ENCODE assay signal across 12 cellular contexts in genomic region chr11:60970890-60971289, GRCh38. TPM values are rescaled to one million over a fixed set of nuclear protein-coding genes. Genes with fewer than 3 reads are reported as not detected.
A peak's percentile ranks its signal among the peaks of the same experiment; 100 is the strongest.
DNase-seq lines count a peak whose midpoint lies in the region; ATAC-seq and TF ChIP-seq lines count a peak whose summit lies in the region.
"Had no signal": no experiment of that assay in that cellular context is flagged by ENCODE, and none has a peak within 500 bp of the region (broad histone marks: within the 10 kb centered on the region; RNA-seq: fewer than 3 reads in every experiment).

No MANE protein-coding gene starts in this region.

- intact Hi-C loops in activated CD4-positive, alpha-beta memory T cell treated with anti-CD3 and anti-CD28 coated beads for 36 hours (cut with micrococcal nuclease), result loop anchor here (1.0 to 2.0 kb wide), 6 partner anchors 33 to 216 kb away; no protein-coding TSS in a partner anchor

- no peak for ATAC-seq in stimulated activated naive CD8-positive, alpha-beta T cell treated with anti-CD3 and anti-CD28 coated beads, Interleukin-15, Interleukin-2, amounts not matched to agents 100 U/mL and 50 U/mL, for 24 hours
- no peak for ATAC-seq in effector memory CD8-positive, alpha-beta T cell (replicated peaks)
- no peak for ATAC-seq in HG03565 (IDR thresholded peaks at IDR 0.05; ENCODE audit: unreplicated experiment)

- peaks cover 32% of the 10 kb centered on the region for H3K36me3 Mint-ChIP-seq in stimulated activated naive CD8-positive, alpha-beta T cell treated with anti-CD3 and anti-CD28 coated beads, Interleukin-15, Interleukin-2, amounts not matched to agents 100 ng/mL and 50 ng/mL, for 24 hours (ENCODE audit: low read depth)
- peaks cover 37% of the 10 kb centered on the region for H3K36me3 Mint-ChIP-seq in activated CD4-positive, alpha-beta memory T cell treated with anti-CD3 and anti-CD28 coated beads for 36 hours
- peaks cover 14% of the 10 kb centered on the region for H3K36me3 Mint-ChIP-seq in effector memory CD8-positive, alpha-beta T cell (ENCODE audit: insufficient read depth)
- no peaks in the 10 kb centered on the region for H3K36me3 Mint-ChIP-seq in progenitor cell of endocrine pancreas (ENCODE audit: insufficient read depth)

- peak overlapping the region; percentile 91 for H3K4me3 Mint-ChIP-seq in stimulated activated naive CD8-positive, alpha-beta T cell treated with anti-CD3 and anti-CD28 coated beads, Interleukin-15, Interleukin-2, amounts not matched to agents 100 ng/mL and 50 ng/mL, for 24 hours
- peak overlapping the region; percentile 95 for H3K4me3 Mint-ChIP-seq in activated CD4-positive, alpha-beta memory T cell treated with anti-CD3 and anti-CD28 coated beads for 36 hours
- peak overlapping the region; percentile 89 to 95 for H3K4me3 Mint-ChIP-seq in effector memory CD8-positive, alpha-beta T cell
- no peak overlapping the region for H3K4me3 Mint-ChIP-seq in progenitor cell of endocrine pancreas (ENCODE audit: low read depth)

- CTCF ChIA-PET in activated CD4-positive, alpha-beta memory T cell treated with anti-CD3 and anti-CD28 coated beads for 36 hours (lab: Charles Lee), result interaction anchor here (0.6 to 3.8 kb wide), 20 partner anchors 16 to 460 kb away, joined by 3 to 49 read pairs (median 6); no protein-coding TSS in a partner anchor

- H3K27me3 Mint-ChIP-seq in stimulated activated naive CD8-positive, alpha-beta T cell treated with anti-CD3 and anti-CD28 coated beads, Interleukin-15, Interleukin-2, amounts not matched to agents 100 ng/mL and 50 ng/mL, for 24 hours, result no peaks in the 10 kb centered on the region
- H3K27me3 Mint-ChIP-seq in activated CD4-positive, alpha-beta memory T cell treated with anti-CD3 and anti-CD28 coated beads for 36 hours, result no peaks in the 10 kb centered on the region
- peaks cover 5 to 6% of the 10 kb centered on the region in 2 donors for H3K27me3 Mint-ChIP-seq in effector memory CD8-positive, alpha-beta T cell
- H3K27me3 Mint-ChIP-seq in progenitor cell of endocrine pancreas, result peaks cover 7% of the 10 kb centered on the region

- DNase-seq in stimulated activated naive CD8-positive, alpha-beta T cell treated with anti-CD3 and anti-CD28 coated beads, Interleukin-15, Interleukin-2, amounts not matched to agents 100 U/mL and 50 U/mL, for 24 hours, result no peak
- DNase-seq in activated CD4-positive, alpha-beta memory T cell treated with anti-CD3 and anti-CD28 coated beads for 36 hours, result no peak
- no peak for DNase-seq in effector memory CD8-positive, alpha-beta T cell
- DNase-seq in germinal center (ENCODE audit: low spot score) (no peak), progenitor cell of endocrine pancreas (ENCODE audit: low spot score, unreplicated experiment) (no peak), SIG-M5 treated with dmso at 0.1 percent for 504 hours (lab: John Stamatoyannopoulos, UW; ENCODE audit: unreplicated experiment) (no peak)
- DNase-seq: DMS153, NCI-H1048, sigmoid colon had no signal

- POLR2A ChIA-PET in activated CD4-positive, alpha-beta memory T cell treated with anti-CD3 and anti-CD28 coated beads for 36 hours (lab: Charles Lee), result interaction anchor here (0.8 to 2.0 kb wide), 6 partner anchors 31 to 158 kb away, joined by 3 to 18 read pairs (median 4); no protein-coding TSS in a partner anchor

- H3K27ac Mint-ChIP-seq in stimulated activated naive CD8-positive, alpha-beta T cell treated with anti-CD3 and anti-CD28 coated beads, Interleukin-15, Interleukin-2, amounts not matched to agents 100 ng/mL and 50 ng/mL, for 24 hours, result peak overlapping the region; percentile 98
- peak overlapping the region; percentile 99 for H3K27ac Mint-ChIP-seq in activated CD4-positive, alpha-beta memory T cell treated with anti-CD3 and anti-CD28 coated beads for 36 hours
- peak overlapping the region; percentile 90 to 93 for H3K27ac Mint-ChIP-seq in effector memory CD8-positive, alpha-beta T cell
- H3K27ac Mint-ChIP-seq in progenitor cell of endocrine pancreas, result no peak overlapping the region

- no peaks in the 10 kb centered on the region for H3K9me3 Mint-ChIP-seq in stimulated activated naive CD8-positive, alpha-beta T cell treated with anti-CD3 and anti-CD28 coated beads, Interleukin-15, Interleukin-2, amounts not matched to agents 100 ng/mL and 50 ng/mL, for 24 hours
- H3K9me3 Mint-ChIP-seq in activated CD4-positive, alpha-beta memory T cell treated with anti-CD3 and anti-CD28 coated beads for 36 hours, result peaks cover 6% of the 10 kb centered on the region
- H3K9me3 Mint-ChIP-seq in effector memory CD8-positive, alpha-beta T cell, result no peaks in the 10 kb centered on the region
- H3K9me3 Mint-ChIP-seq in progenitor cell of endocrine pancreas (ENCODE audit: low read depth), result peaks cover 6% of the 10 kb centered on the region

- peaks cover 31% of the 10 kb centered on the region for H3K4me1 Mint-ChIP-seq in stimulated activated naive CD8-positive, alpha-beta T cell treated with anti-CD3 and anti-CD28 coated beads, Interleukin-15, Interleukin-2, amounts not matched to agents 100 ng/mL and 50 ng/mL, for 24 hours (ENCODE audit: low read depth)
- peaks cover 15% of the 10 kb centered on the region for H3K4me1 Mint-ChIP-seq in activated CD4-positive, alpha-beta memory T cell treated with anti-CD3 and anti-CD28 coated beads for 36 hours (ENCODE audit: low read depth)
- peaks cover 32 to 33% of the 10 kb centered on the region in 2 donors for H3K4me1 Mint-ChIP-seq in effector memory CD8-positive, alpha-beta T cell (ENCODE audit: low read depth in 2 of 2)
- H3K4me1 Mint-ChIP-seq in progenitor cell of endocrine pancreas (ENCODE audit: low read depth), result peaks cover 2% of the 10 kb centered on the region

- no peak for TF ChIP-seq CTCF in progenitor cell of endocrine pancreas (IDR thresholded peaks at IDR 0.05; ENCODE audit: unreplicated experiment)

RNA-seq across cellular contexts. Expression of gene CD6, which starts 0.6 kb away (rescaled TPM):
- 100 to 1,000 TPM; 271 to 279 TPM for total RNA-seq in activated CD4-positive, alpha-beta memory T cell treated with anti-CD3 and anti-CD28 coated beads for 36 hours
- total RNA-seq in progenitor cell of endocrine pancreas, result 0.55 and 0.62 TPM in 2 replicates
- total RNA-seq: osteocyte had no signal

RNA-seq across cellular contexts. Expression of gene SLC15A3, which starts 18.9 kb away (rescaled TPM):
- total RNA-seq in activated CD4-positive, alpha-beta memory T cell treated with anti-CD3 and anti-CD28 coated beads for 36 hours, result 1 to 10 TPM; 1.3 to 1.8 TPM
- total RNA-seq in progenitor cell of endocrine pancreas, result 4.8 and 6.2 TPM in 2 replicates

RNA-seq across cellular contexts. Expression of gene TMEM132A, which starts 46.6 kb away (rescaled TPM):
- total RNA-seq in activated CD4-positive, alpha-beta memory T cell treated with anti-CD3 and anti-CD28 coated beads for 36 hours, result 1 to 10 TPM; 3.3 to 5.7 TPM
- total RNA-seq in progenitor cell of endocrine pancreas, result 261 and 292 TPM in 2 replicates

RNA-seq across cellular contexts. Expression of gene TMEM109, which starts 56.9 kb away (rescaled TPM):
- 100 to 1,000 TPM; 101 to 106 TPM for total RNA-seq in activated CD4-positive, alpha-beta memory T cell treated with anti-CD3 and anti-CD28 coated beads for 36 hours
- total RNA-seq in progenitor cell of endocrine pancreas, result 45.7 and 48.7 TPM in 2 replicates

Comparison
In these comparisons a context has a peak if more than half of its experiments do, and no peak if none do; other contexts are left out.
1. RNA of gene CD6, which starts 0.6 kb away (total RNA-seq): 271 to 279 TPM in activated CD4-positive, alpha-beta memory T cell treated with anti-CD3 and anti-CD28 coated beads for 36 hours; 0.55 to 0.62 TPM in progenitor cell of endocrine pancreas; every median in the first group is over 100 times any median in the second.
2. RNA of gene TMEM132A, which starts 46.6 kb away (total RNA-seq): 261 to 292 TPM in progenitor cell of endocrine pancreas; 3.3 to 5.7 TPM in activated CD4-positive, alpha-beta memory T cell treated with anti-CD3 and anti-CD28 coated beads for 36 hours; every median in the first group is over 10 times any median in the second.